In the genomic region with DNA sequence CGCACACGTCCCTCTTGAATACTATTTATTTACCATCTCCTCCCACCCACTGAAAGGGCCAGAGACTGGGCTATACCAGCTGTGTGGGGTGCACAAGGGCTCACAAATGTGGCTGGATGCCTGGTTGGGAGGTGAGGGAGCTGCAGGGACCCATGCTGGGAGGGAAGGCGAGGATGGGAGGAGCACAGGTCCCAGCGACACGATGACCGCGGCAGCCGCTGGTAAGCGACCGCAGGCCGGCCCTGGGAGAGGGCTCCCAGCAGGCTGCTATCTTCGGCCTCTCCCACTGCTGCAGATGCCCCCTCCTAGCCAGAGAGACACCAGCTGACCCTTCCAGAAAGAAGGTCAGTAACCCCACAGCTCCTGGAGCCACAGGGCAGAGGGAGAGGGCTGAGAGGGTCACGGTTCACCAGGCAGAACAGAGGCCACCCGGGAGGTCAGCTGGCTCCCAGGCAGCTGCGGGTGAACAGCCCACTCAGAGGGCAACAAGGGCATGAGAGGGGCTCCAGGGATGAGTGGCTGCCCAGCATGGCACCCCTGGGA, we compare ENCODE assay signal across 25 cellular contexts.
DNase-seq lines count a peak whose midpoint lies in the region; ATAC-seq, FAIRE-seq and TF ChIP-seq lines count a peak whose summit lies in the region.
"Had no signal": no experiment of that assay in that cellular context is flagged by ENCODE, and none has a peak within 500 bp of the region (broad histone marks: within the 10 kb centered on the region; RNA-seq: fewer than 3 reads in every experiment).

No MANE protein-coding gene starts in this region.

- peak overlapping the region; percentile 81 for H4K91ac ChIP-seq in H1 (replicated peaks; ENCODE audit: insufficient read length, low read length)

- POLR2A ChIA-PET in H1 (lab: Charles Lee; ENCODE audit: partially characterized antibody) = interaction anchor here (1.1 to 1.2 kb wide), 2 partner anchors 8 to 20 kb away, joined by 3 read pairs; no protein-coding TSS in a partner anchor

- no peak for ATAC-seq in GM18873 (IDR thresholded peaks at IDR 0.05; ENCODE audit: low FRiP score, unreplicated experiment)
- no peak for ATAC-seq in activated T-cell treated with anti-CD3 and anti-CD28 coated beads, Interleukin-2, amount 50 U/mL, for 72 hours (replicated peaks in 1 of 2)
- ATAC-seq: CD8-positive, alpha-beta T cell had no signal

- TF ChIP-seq CTCF in H1 (IDR thresholded peaks at IDR 0.05; ENCODE audit: control extremely low read depth in 1 of 3, insufficient read depth in 1 of 3, low read depth in 1 of 3, low read length in 3 of 3) (no peak), thyroid gland (IDR thresholded peaks at IDR 0.05) (no peak)

- H2BK5ac ChIP-seq in H1 (ENCODE audit: low read depth, low read length) = no peak overlapping the region

- H3K79me1 ChIP-seq in H1 (ENCODE audit: low read depth, low read length) = peaks cover 15% of the 10 kb centered on the region; the same call in 1 of the 2 replicates

- H4K8ac ChIP-seq in H1 (ENCODE audit: extremely low read depth, insufficient read depth, low read length) = peak overlapping the region; percentile 70

- H3K4me1 ChIP-seq in H1 (replicated peaks in 1 of 4; ENCODE audit: control insufficient read depth in 3 of 4, insufficient read depth in 4 of 4, low read length in 3 of 4) (peaks cover 14 to 39% (median 31%) of the 10 kb centered on the region in 4 experiments), thyroid gland (peaks cover 17 to 50% of the 10 kb centered on the region in 2 donors)
- H3K4me1 ChIP-seq: SJSA1 had no signal

- H3K27ac ChIP-seq in H1 (ENCODE audit: low read depth, low read length) (no peak overlapping the region), thyroid gland (peak overlapping the region; percentile 49 to 70 (median 64))
- H3K27ac ChIP-seq: 22Rv1, SJSA1 had no signal

- no peak overlapping the region; the same call in 1 of the 2 replicates for H3K18ac ChIP-seq in H1 (ENCODE audit: extremely low read depth, low read length)

- no peak overlapping the region for H2BK12ac ChIP-seq in H1 (ENCODE audit: low read depth, low read length)

- no peak overlapping the region for H2BK120ac ChIP-seq in H1 (replicated peaks; ENCODE audit: low read depth, low read length)

- H2AK5ac ChIP-seq in H1 (ENCODE audit: low read depth, low read length) = peak overlapping the region; percentile 86; the same call in 1 of the 2 replicates

- 0 out of 2 replicates have a peak overlapping the region, but pooled peaks have one; percentile 16 for H2BK15ac ChIP-seq in H1 (ENCODE audit: low read length)

- H3K79me2 ChIP-seq in H1 (ENCODE audit: control insufficient read depth in 1 of 2, insufficient read depth in 2 of 2, low read length in 2 of 2) = peaks cover 0 to 45% of the 10 kb centered on the region in 2 experiments; a peak in 2 of 4 replicates

- no peak overlapping the region for H3K4me3 ChIP-seq in H1 (ENCODE audit: extremely low read depth in 1 of 4, insufficient read depth in 2 of 4, low read depth in 3 of 4, low read length in 4 of 4)
- H3K4me3 ChIP-seq in thyroid gland (replicated peaks in 1 of 3) = no peak overlapping the region
- H3K4me3 ChIP-seq: SJSA1 had no signal

- CTCF ChIA-PET in H1 (lab: Charles Lee; ENCODE audit: partially characterized antibody) = interaction anchor here (0.8 to 1.8 kb wide), 6 partner anchors 19 to 181 kb away, joined by 3 to 5 read pairs (median 3); no protein-coding TSS in a partner anchor

- H2AFZ ChIP-seq in H1 (ENCODE audit: low read length) = no peak overlapping the region

- peaks cover 0 to 2% of the 10 kb centered on the region in 2 donors for H3K36me3 Mint-ChIP-seq in activated T-cell treated with anti-CD3 and anti-CD28 coated beads, Interleukin-2, amount 50 U/mL, for 72 hours (ENCODE audit: insufficient read depth in 2 of 2)

- H4K20me1 ChIP-seq in H1 (replicated peaks in 1 of 2; ENCODE audit: control insufficient read depth in 1 of 2, insufficient read depth in 2 of 2, low read length in 2 of 2) = peaks cover 2 to 12% of the 10 kb centered on the region in 2 experiments

- H3K9ac ChIP-seq in H1 (replicated peaks in 1 of 4; ENCODE audit: extremely low read depth in 1 of 4, low read depth in 3 of 4, low read length in 3 of 4) = no peak overlapping the region

- H3K27me3 Mint-ChIP-seq in activated T-cell treated with anti-CD3 and anti-CD28 coated beads, Interleukin-2, amount 50 U/mL, for 72 hours (ENCODE audit: low read depth) = no peaks in the 10 kb centered on the region

- no peak overlapping the region for H3K14ac ChIP-seq in H1 (ENCODE audit: insufficient read length)

- H3K56ac ChIP-seq in H1 (replicated peaks; ENCODE audit: insufficient read length, low read depth, low read length) = no peak overlapping the region

- TF ChIP-seq POLR2A in H1 (IDR thresholded peaks at IDR 0.05; ENCODE audit: control extremely low read depth in 1 of 2, low read depth in 2 of 2, low read length in 2 of 2) (no peak), thyroid gland (IDR thresholded peaks at IDR 0.05) (no peak)

- H3K4me1 Mint-ChIP-seq in activated T-cell treated with anti-CD3 and anti-CD28 coated beads, Interleukin-2, amount 50 U/mL, for 72 hours (ENCODE audit: low read depth) = peaks cover 31% of the 10 kb centered on the region

- H2BK20ac ChIP-seq in H1 (ENCODE audit: low read length) = no peak overlapping the region

- no peak overlapping the region for H3K4ac ChIP-seq in H1 (replicated peaks; ENCODE audit: insufficient read length, low read depth, low read length)

- peaks cover 2% of the 10 kb centered on the region; the same call in 1 of the 2 replicates for H3K23me2 ChIP-seq in H1 (ENCODE audit: low read depth, low read length)

- TF ChIP-seq EP300 in H1 (IDR thresholded peaks at IDR 0.05; ENCODE audit: borderline replicate concordance in 1 of 2, low read depth in 2 of 2, low read length in 2 of 2) = no peak

- H3K9me3 Mint-ChIP-seq in activated T-cell treated with anti-CD3 and anti-CD28 coated beads, Interleukin-2, amount 50 U/mL, for 72 hours = no peaks in the 10 kb centered on the region
- H3K9me3 Mint-ChIP-seq: CD8-positive, alpha-beta T cell; HFFc6 had no signal

- H3K4me2 ChIP-seq in H1 (ENCODE audit: insufficient read depth in 1 of 2, low read depth in 2 of 2, low read length in 2 of 2) = no peak overlapping the region

- no peak overlapping the region for H4K5ac ChIP-seq in H1 (ENCODE audit: insufficient read length, low read depth, low read length)

- intact Hi-C loops in thyroid gland (cut with DNase I) = no loop called here

- TF ChIP-seq RAD21 in H1 (IDR thresholded peaks at IDR 0.05 in 1 of 2, conservative IDR thresholded peaks at IDR 0.05 in 1 of 2; ENCODE audit: low read depth in 2 of 2, low read length in 2 of 2) = no peak

- H3K4me3 Mint-ChIP-seq in activated T-cell treated with anti-CD3 and anti-CD28 coated beads, Interleukin-2, amount 50 U/mL, for 72 hours = no peak overlapping the region
- H3K4me3 Mint-ChIP-seq: CD8-positive, alpha-beta T cell; HFFc6 had no signal

- 0 out of 8 replicates have a peak, but pooled peaks cover 0 to 5% (median 0%) of the 10 kb centered on the region in 4 experiments for H3K36me3 ChIP-seq in H1 (ENCODE audit: control insufficient read depth in 2 of 4, insufficient read depth in 4 of 4, low read length in 3 of 4)
- H3K36me3 ChIP-seq in thyroid gland = no peaks in the 10 kb centered on the region

- H3K27me3 ChIP-seq in H1 (replicated peaks in 1 of 4; ENCODE audit: control insufficient read depth in 3 of 4, extremely low read depth in 1 of 4, insufficient read depth in 3 of 4, low read length in 3 of 4) (no peaks in the 10 kb centered on the region), thyroid gland (no peaks in the 10 kb centered on the region)
- H3K27me3 ChIP-seq: SJSA1 had no signal

- H3K27ac Mint-ChIP-seq in activated T-cell treated with anti-CD3 and anti-CD28 coated beads, Interleukin-2, amount 50 U/mL, for 72 hours = no peak overlapping the region
- H3K27ac Mint-ChIP-seq: CD8-positive, alpha-beta T cell; HFFc6 had no signal

- FAIRE-seq in H1 (lab: Jason Lieb, UNC) = no peak
- FAIRE-seq: GM18507, H54, RCC 7860 had no signal

- H3K23ac ChIP-seq in H1 (ENCODE audit: insufficient read length) = no peak overlapping the region

- 81% methylated on average over 15 of the region's 15 CpGs; no CpG with 5 or more reads in 1 of the 2 experiments for WGBS in H1 (ENCODE audit: extremely low coverage in 1 of 2, insufficient coverage in 1 of 2, insufficient read length in 1 of 2, insufficient replicate concordance in 2 of 2, low coverage in 1 of 2, low lambda C conversion rate in 2 of 2, missing lambda C conversion rate in 1 of 2), 2 experiments
- WGBS in thyroid gland, 2 donors = 40 to 47% methylated on average over 8 to 12 of the region's 15 CpGs

- DNase-seq in NCI-H1417 (lab: John Stamatoyannopoulos, UW) (peak in 2 of 3 experiments; percentile 2 to 8), NCI-H1417 treated with DMSO at 0.1 percent for 48 hours (lab: John Stamatoyannopoulos, UW) (no peak), H1 (ENCODE audit: low read depth in 1 of 2, low spot score in 2 of 2) (no peak), left kidney (ENCODE audit: low read depth, low spot score) (peak; percentile 67), thyroid gland (peak; percentile 37 to 47), SHP77 treated with DMSO at 0.1 percent for 48 hours (lab: John Stamatoyannopoulos, UW) (no peak)
- DNase-seq in activated T-cell treated with anti-CD3 and anti-CD28 coated beads, Interleukin-2, amount 50 U/mL, for 72 hours = no peak
- DNase-seq: C1 segment of cervical spinal cord; CD8-positive, alpha-beta T cell; GDM1; HFFc6; KG1; NCI-H1092; NCI-H146; NCI-H2029; NCI-H226; NCI-H510A treated with DMSO at 0.1 percent for 48 hours; NCI-H748 treated with DMSO at 0.1 percent for 48 hours; NK-92 treated with Interleukin-12 subunit alpha and Interleukin-12 subunit beta, amount 100 ng/mL, for 24 hours had no signal

- H3K9me3 ChIP-seq in H1 (ENCODE audit: insufficient read depth in 2 of 2, low read depth in 1 of 2, low read length in 1 of 2) (no peaks in the 10 kb centered on the region), thyroid gland (no peaks in the 10 kb centered on the region)
- H3K9me3 ChIP-seq: SJSA1 had no signal

TF ChIP-seq in H1, 55 proteins besides CTCF, POLR2A, EP300 and RAD21:
- TF ChIP-seq ZNF274 (IDR thresholded peaks at IDR 0.05; ENCODE audit: borderline replicate concordance, extremely low read depth, low read length) (no peak), CBX8 (IDR thresholded peaks at IDR 0.05; ENCODE audit: borderline replicate concordance, low read depth, low read length) (no peak), SP1 (IDR thresholded peaks at IDR 0.05; ENCODE audit: low read depth, low read length) (no peak), FOSL1 (IDR thresholded peaks at IDR 0.05; ENCODE audit: insufficient read depth, low read depth, low read length) (no peak)
TF ChIP-seq in H1: peak in this region for 0.

Comparison
In these comparisons a context has a peak if more than half of its experiments do, and no peak if none do; other contexts are left out.
1. DNase-seq: peak in NCI-H1417 (2 of 3), left kidney (single experiment) and thyroid gland (2 of 2); none in NCI-H1417 treated with DMSO at 0.1 percent for 48 hours (single experiment), H1 (0 of 2), SHP77 treated with DMSO at 0.1 percent for 48 hours (single experiment) and activated T-cell treated with anti-CD3 and anti-CD28 coated beads, Interleukin-2, amount 50 U/mL, for 72 hours (0 of 2).